22 cellular contexts compared by ENCODE assay signal in genomic region chr1:208808301-208808700, GRCh38.
"Had no signal": no experiment of that assay in that cellular context is flagged by ENCODE, and none has a peak within 500 bp of the region (broad histone marks: within the 10 kb centered on the region; RNA-seq: fewer than 3 reads in every experiment).

No MANE protein-coding gene starts in this region.

- H3K4me1 Mint-ChIP-seq: activated CD4-positive, alpha-beta T cell treated with anti-CD3 and anti-CD28 coated beads for 36 hours; activated naive CD4-positive, alpha-beta T cell treated with anti-CD3 and anti-CD28 coated beads, Interleukin-2, amount 10 ng/mL, durations not matched to agents 7 days and 5 days; activated naive CD8-positive, alpha-beta T cell treated with anti-CD3 and anti-CD28 coated beads for 36 hours had no signal

- H3K9me3 Mint-ChIP-seq: activated T-helper 2 cell treated with anti-CD3 and anti-CD28 coated beads, Interferon-gamma antibody, Interleukin-2, Interleukin-4, amounts not matched to agents 10 μg/mL and 5 μg/mL and 100 μg/mL, durations not matched to agents 14 hours and 24 hours and 36 hours; T-helper 1 cell treated with Interleukin-12 subunit alpha and Interleukin-12 subunit beta and Interleukin-4 antibody, amounts not matched to agents 30 μg/mL and 1 μg/mL, for 36 hours had no signal

- H3K4me3 ChIP-seq: Peyer's patch had no signal

- H3K27me3 ChIP-seq: brain microvascular endothelial cell, Peyer's patch had no signal

- H3K27me3 Mint-ChIP-seq: activated naive CD4-positive, alpha-beta T cell treated with anti-CD3 and anti-CD28 coated beads, Interleukin-2, amount 10 ng/mL, durations not matched to agents 7 days and 5 days had no signal

- H3K27ac ChIP-seq: brain microvascular endothelial cell, Peyer's patch, WERI-Rb-1 had no signal

- H3K36me3 Mint-ChIP-seq: activated naive CD4-positive, alpha-beta T cell treated with anti-CD3 and anti-CD28 coated beads, Interleukin-2, amount 10 ng/mL, durations not matched to agents 7 days and 5 days; activated naive CD8-positive, alpha-beta T cell treated with anti-CD3 and anti-CD28 coated beads for 36 hours had no signal

- DNase-seq: activated CD4-positive, alpha-beta T cell treated with anti-CD3 and anti-CD28 coated beads for 36 hours; activated CD4-positive, alpha-beta T cell treated with anti-CD3 and anti-CD28 coated beads, Interleukin-2, amount 50 U/mL, for 1 hour; activated CD8-positive, alpha-beta memory T cell treated with anti-CD3 and anti-CD28 coated beads, Interleukin-2, amount 50 U/mL, for 4 hours; activated CD8-positive, alpha-beta T cell treated with anti-CD3 and anti-CD28 coated beads for 36 hours; activated gamma-delta T cell treated with Interleukin-2 at 50 U/mL for 16 hours; activated naive CD4-positive, alpha-beta T cell treated with anti-CD3 and anti-CD28 coated beads, Interleukin-2, amount 10 ng/mL, durations not matched to agents 7 days and 5 days; activated naive CD8-positive, alpha-beta T cell treated with anti-CD3 and anti-CD28 coated beads for 36 hours; activated T-cell treated with anti-CD3 and anti-CD28 coated beads, Interleukin-2, amount 50 U/mL, for 72 hours; brain microvascular endothelial cell; central memory CD4-positive, alpha-beta T cell; NCI-H1105 treated with DMSO at 0.1 percent for 48 hours; NCI-H1436 treated with DMSO at 0.1 percent for 48 hours; NCI-H187 treated with DMSO at 0.1 percent for 48 hours; NCI-H2081 treated with DMSO at 0.1 percent for 48 hours; NCI-H446; NCI-H524; Peyer's patch; SHP77; T-helper 9 cell; WERI-Rb-1 had no signal

- H3K27ac Mint-ChIP-seq: activated CD4-positive, alpha-beta T cell treated with anti-CD3 and anti-CD28 coated beads for 36 hours; activated CD8-positive, alpha-beta T cell treated with anti-CD3 and anti-CD28 coated beads for 36 hours; activated naive CD4-positive, alpha-beta T cell treated with anti-CD3 and anti-CD28 coated beads, Interleukin-2, amount 10 ng/mL, durations not matched to agents 7 days and 5 days; activated naive CD8-positive, alpha-beta T cell treated with anti-CD3 and anti-CD28 coated beads for 36 hours; activated T-cell treated with anti-CD3 and anti-CD28 coated beads, Interleukin-2, amount 50 U/mL, for 72 hours; activated T-helper 2 cell treated with anti-CD3 and anti-CD28 coated beads, Interferon-gamma antibody, Interleukin-2, Interleukin-4, amounts not matched to agents 10 μg/mL and 5 μg/mL and 100 μg/mL, durations not matched to agents 14 hours and 24 hours and 36 hours; T-helper 1 cell treated with Interleukin-12 subunit alpha and Interleukin-12 subunit beta and Interleukin-4 antibody, amounts not matched to agents 30 μg/mL and 1 μg/mL, for 36 hours had no signal

- H3K4me3 Mint-ChIP-seq: activated CD4-positive, alpha-beta T cell treated with anti-CD3 and anti-CD28 coated beads for 36 hours; activated CD8-positive, alpha-beta T cell treated with anti-CD3 and anti-CD28 coated beads for 36 hours; activated naive CD4-positive, alpha-beta T cell treated with anti-CD3 and anti-CD28 coated beads, Interleukin-2, amount 10 ng/mL, durations not matched to agents 7 days and 5 days; activated naive CD8-positive, alpha-beta T cell treated with anti-CD3 and anti-CD28 coated beads for 36 hours; activated T-cell treated with anti-CD3 and anti-CD28 coated beads, Interleukin-2, amount 50 U/mL, for 72 hours; T-helper 1 cell treated with Interleukin-12 subunit alpha and Interleukin-12 subunit beta and Interleukin-4 antibody, amounts not matched to agents 30 μg/mL and 1 μg/mL, for 36 hours had no signal

- H3K9me3 ChIP-seq: Peyer's patch had no signal

- ATAC-seq: activated CD4-positive, alpha-beta T cell treated with anti-CD3 and anti-CD28 coated beads for 36 hours; activated CD8-positive, alpha-beta T cell treated with anti-CD3 and anti-CD28 coated beads for 36 hours; activated T-cell treated with anti-CD3 and anti-CD28 coated beads, Interleukin-2, amount 50 U/mL, for 72 hours had no signal

- H3K4me1 ChIP-seq: Peyer's patch had no signal

- H3K36me3 ChIP-seq: brain microvascular endothelial cell, Peyer's patch, WERI-Rb-1 had no signal
